1 cellular context compared by ENCODE assay signal in genomic region chr3:48465531-48466378, GRCh38.
TF ChIP-seq lines count a peak whose summit lies in the region.

No MANE protein-coding gene starts in this region.

TF ChIP-seq in WTC11, 78 proteins besides CTCF, POLR2A, EP300 and RAD21 (continued from another document):
- TF ChIP-seq ZNF281 (CRISPR knock-in tag; IDR thresholded peaks at IDR 0.05) (no peak), ETV6 (CRISPR knock-in tag; IDR thresholded peaks at IDR 0.05) (peak; percentile 90), RELA (CRISPR knock-in tag; IDR thresholded peaks at IDR 0.05; ENCODE audit: borderline replicate concordance) (no peak), PRDM15 (CRISPR knock-in tag; IDR thresholded peaks at IDR 0.05) (peak; percentile 42), USF2 (CRISPR knock-in tag; IDR thresholded peaks at IDR 0.05) (0 out of 2 replicates have a peak, but pooled peaks have one; percentile 45), ARID4B (CRISPR knock-in tag; IDR thresholded peaks at IDR 0.05; ENCODE audit: borderline replicate concordance) (peak; percentile 82; the same call in 1 of the 2 replicates), TEAD1 (CRISPR knock-in tag; IDR thresholded peaks at IDR 0.05) (0 out of 2 replicates have a peak, but pooled peaks have one; percentile 59), NFE2L1 (CRISPR knock-in tag; IDR thresholded peaks at IDR 0.05) (peak; percentile 99), FOXK1 (CRISPR knock-in tag; IDR thresholded peaks at IDR 0.05) (peak; percentile 51; the same call in 1 of the 2 replicates)
TF ChIP-seq in WTC11: peak in this region for 13.
